ENCODE assay signal across 22 cellular contexts in genomic region chr11:14409891-14410290, GRCh38.
"Had no signal": no experiment of that assay in that cellular context is flagged by ENCODE, and none has a peak within 500 bp of the region (broad histone marks: within the 10 kb centered on the region; RNA-seq: fewer than 3 reads in every experiment).

No MANE protein-coding gene starts in this region.

- H3K4me3 Mint-ChIP-seq: activated naive CD8-positive, alpha-beta T cell; memory B cell; naive thymus-derived CD4-positive, alpha-beta T cell; neural progenitor cell; T-helper 17 cell had no signal

- ATAC-seq: naive thymus-derived CD4-positive, alpha-beta T cell; right cardiac atrium; stimulated activated naive CD8-positive, alpha-beta T cell treated with anti-CD3 and anti-CD28 coated beads, Interleukin-15, Interleukin-2, amounts not matched to agents 100 U/mL and 50 U/mL, for 24 hours; T-helper 17 cell had no signal

- H3K9me3 Mint-ChIP-seq: memory B cell; naive thymus-derived CD4-positive, alpha-beta T cell; neural progenitor cell had no signal

- H3K27ac ChIP-seq: brain microvascular endothelial cell, coronary artery, left ventricle myocardium inferior, neural progenitor cell, prostate gland, tibial artery, VCaP had no signal

- H3K27ac Mint-ChIP-seq: activated naive CD8-positive, alpha-beta T cell; memory B cell; neural progenitor cell had no signal

- H3K4me1 ChIP-seq: prostate gland had no signal

- H3K36me3 Mint-ChIP-seq: activated naive CD8-positive, alpha-beta T cell; memory B cell; neural progenitor cell had no signal

- H3K36me3 ChIP-seq: brain microvascular endothelial cell, left ventricle myocardium inferior, neural progenitor cell, prostate gland, tibial artery had no signal

- H3K27me3 ChIP-seq: brain microvascular endothelial cell, neural progenitor cell, tibial artery had no signal

- H3K27me3 Mint-ChIP-seq: activated naive CD8-positive, alpha-beta T cell; memory B cell; naive thymus-derived CD4-positive, alpha-beta T cell; T-helper 17 cell had no signal

- DNase-seq: activated CD4-positive, alpha-beta T cell treated with anti-CD3 and anti-CD28 coated beads, Interleukin-2, amount 50 U/mL, for 4 hours; activated CD4-positive, CD25-positive, alpha-beta regulatory T cell treated with anti-CD3 and anti-CD28 coated beads, Interleukin-2, amount 50 U/mL, for 72 hours; activated gamma-delta T cell; amygdala; brain microvascular endothelial cell; foreskin fibroblast; glutamatergic neuron; hypothalamus; islet precursor cell; left ventricle myocardium inferior; naive thymus-derived CD4-positive, alpha-beta T cell; right cardiac atrium; stimulated activated naive CD8-positive, alpha-beta T cell treated with anti-CD3 and anti-CD28 coated beads, Interleukin-15, Interleukin-2, amounts not matched to agents 100 U/mL and 50 U/mL, for 24 hours; substantia nigra; T-helper 17 cell; tibial artery had no signal

- H3K9me3 ChIP-seq: left ventricle myocardium inferior, prostate gland, tibial artery had no signal

- H3K4me3 ChIP-seq: coronary artery, left ventricle myocardium inferior, neural progenitor cell, prostate gland, tibial artery had no signal
